1 cellular context compared by ENCODE assay signal in the genomic region with DNA sequence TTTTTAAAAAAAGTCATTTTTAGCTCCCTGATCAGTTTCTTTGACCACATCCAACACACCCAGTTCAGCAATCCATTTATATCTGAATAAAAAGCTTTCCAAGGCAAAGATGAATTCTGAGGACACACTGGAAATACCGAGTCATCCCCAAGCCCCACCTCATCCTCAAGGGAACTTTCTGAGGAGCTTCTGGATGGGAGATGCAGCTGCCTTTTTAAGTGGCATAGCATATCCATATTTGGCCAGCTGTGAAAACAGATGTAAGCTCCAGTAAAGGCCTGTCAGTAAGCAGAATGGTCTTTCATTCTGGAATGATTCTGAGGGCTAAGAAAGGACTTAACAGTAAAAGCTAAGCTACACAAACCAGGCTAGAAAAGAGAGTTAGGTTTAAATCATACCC.
TF ChIP-seq lines count a peak whose summit lies in the region.

No MANE protein-coding gene starts in this region.

TF ChIP-seq in HepG2, 621 proteins besides CTCF, POLR2A, EP300 and RAD21:
- TF ChIP-seq HNRNPLL (IDR thresholded peaks at IDR 0.05; ENCODE audit: low read depth, low read length, poor library complexity, severe bottlenecking) (no peak), GATAD1 (CRISPR knock-in tag; IDR thresholded peaks at IDR 0.05) (no peak), ZNF737 (CRISPR knock-in tag; IDR thresholded peaks at IDR 0.05; ENCODE audit: borderline replicate concordance) (no peak)
TF ChIP-seq in HepG2: peak in this region for 0.
